In the genomic region with DNA sequence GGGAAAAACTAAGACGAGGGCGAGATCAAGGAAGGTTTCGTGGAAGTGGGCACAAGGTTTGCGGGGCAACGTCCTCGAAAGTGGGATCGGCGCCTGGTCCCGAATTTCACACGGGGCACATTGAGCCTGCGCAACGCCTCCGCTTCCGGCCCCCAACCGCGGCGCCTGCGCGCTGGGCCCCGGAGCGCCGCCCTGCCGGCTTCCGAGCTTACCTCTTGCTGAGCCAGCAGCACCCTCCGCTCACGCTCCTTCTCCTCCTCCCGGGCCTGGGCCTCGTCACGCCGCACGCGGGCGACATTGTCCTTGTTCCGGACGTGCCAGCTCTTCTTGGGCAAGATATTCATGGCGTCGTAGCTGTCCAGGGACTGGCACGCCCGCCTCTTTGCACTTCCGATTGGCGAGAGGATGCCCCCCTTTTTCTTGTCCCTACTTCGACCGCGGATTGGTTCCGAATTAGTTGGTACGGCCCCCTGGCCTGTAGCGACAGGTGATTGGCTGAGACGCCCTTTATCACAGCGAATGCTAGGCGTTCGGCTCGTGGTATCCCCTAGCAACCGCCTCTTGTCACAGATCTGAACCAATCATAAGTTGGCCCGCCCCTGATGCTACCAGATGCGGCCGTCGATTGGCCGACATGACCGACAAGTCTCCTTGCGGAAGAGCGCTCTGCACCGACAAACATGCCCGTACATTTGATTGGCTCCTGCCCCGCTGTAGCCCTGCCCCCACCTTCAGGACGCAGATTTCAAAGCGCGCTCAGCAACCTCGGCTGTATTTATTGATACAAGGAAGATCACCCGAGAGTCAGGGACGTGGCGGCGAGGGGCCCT, we compare ENCODE assay signal across 8 cellular contexts. TPM values are rescaled to one million over a fixed set of nuclear protein-coding genes. Genes with fewer than 3 reads are reported as not detected.
DNase-seq lines count a peak whose midpoint lies in the region; ATAC-seq and TF ChIP-seq lines count a peak whose summit lies in the region.

A gene (minus strand): TSS at position 370 of the 830 bp plus-strand sequence. CDS start 26 bp downstream, at position 344.

- H4K20me1 ChIP-seq in MM.1S (ENCODE audit: insufficient read depth, low read length) (no peaks in the 10 kb centered on the region), neural progenitor cell (ENCODE audit: low read depth) (peaks cover 10% of the 10 kb centered on the region)

- H3K27me3 Mint-ChIP-seq in neural progenitor cell (ENCODE audit: insufficient read depth, low read depth), result peaks cover 15% of the 10 kb centered on the region

- H3K4me2 ChIP-seq in MM.1S (ENCODE audit: low read depth, low read length) (peak within 1 kb of the TSS; percentile 91), neural progenitor cell (peak within 1 kb of the TSS; percentile 84)

- peaks cover 23% of the 10 kb centered on the region for H3K9me3 Mint-ChIP-seq in neural progenitor cell

- H3K36me3 Mint-ChIP-seq in neural progenitor cell, result peaks cover 16% of the 10 kb centered on the region

- H3K36me3 ChIP-seq in MM.1S (replicated peaks; ENCODE audit: insufficient read depth, low read length) (no peaks in the 10 kb centered on the region), neural progenitor cell (no peaks in the 10 kb centered on the region)

- H3K9ac ChIP-seq in MM.1S (ENCODE audit: low read length) (peak within 1 kb of the TSS; percentile 81), neural progenitor cell (peak within 1 kb of the TSS; percentile 47)

- H3K27ac Mint-ChIP-seq in neural progenitor cell, result peak within 1 kb of the TSS; percentile 91

- H3K27me3 ChIP-seq in MM.1S (replicated peaks; ENCODE audit: insufficient read depth, low read length) (0 out of 2 replicates have a peak, but pooled peaks cover 5% of the 10 kb centered on the region), foreskin keratinocyte (no peaks in the 10 kb centered on the region), neural progenitor cell (peaks cover 26% of the 10 kb centered on the region)

- peak; percentile 100 for DNase-seq in GDM1 (lab: John Stamatoyannopoulos, UW)
- DNase-seq in HCEC 1CT, result peak; percentile 100
- DNase-seq in MM.1S, result peak; percentile 100
- peak; percentile 99 for DNase-seq in SIG-M5 (lab: John Stamatoyannopoulos, UW)
- peak; percentile 86 to 96 (median 93) for DNase-seq in activated naive CD4-positive, alpha-beta T cell (lab: John Stamatoyannopoulos, UW)
- DNase-seq in foreskin keratinocyte, result peak; percentile 100
- DNase-seq in neural progenitor cell (ENCODE audit: low spot score), result peak; percentile 100
- DNase-seq in stromal cell of bone marrow (ENCODE audit: low read depth), result peak; percentile 100

- H3K27ac ChIP-seq in MM.1S (ENCODE audit: low read length), result peak within 1 kb of the TSS; percentile 88
- H3K27ac ChIP-seq in foreskin keratinocyte, result peak within 1 kb of the TSS; percentile 53
- peak within 1 kb of the TSS; percentile 30 for H3K27ac ChIP-seq in neural progenitor cell

- no peaks in the 10 kb centered on the region for H3K9me2 ChIP-seq in MM.1S (replicated peaks; ENCODE audit: insufficient read depth, low read length)

- H3K79me2 ChIP-seq in MM.1S (ENCODE audit: low read length), result peaks cover 30% of the 10 kb centered on the region
- peaks cover 9% of the 10 kb centered on the region for H3K79me2 ChIP-seq in neural progenitor cell (ENCODE audit: low read depth)

- H3K4me3 ChIP-seq in MM.1S (ENCODE audit: low read length) (peak within 1 kb of the TSS; percentile 82), neural progenitor cell (peak within 1 kb of the TSS; percentile 74)

- TF ChIP-seq CTCF in MM.1S (IDR thresholded peaks at IDR 0.05; ENCODE audit: low read length) (peak; percentile 20; the same call in 1 of the 2 replicates), foreskin keratinocyte (conservative IDR thresholded peaks at IDR 0.05) (peak; percentile 54), neural progenitor cell (IDR thresholded peaks at IDR 0.05) (peak; percentile 54)

- H3K4me1 ChIP-seq in MM.1S (ENCODE audit: low read length), result peaks cover 13% of the 10 kb centered on the region; the same call in 1 of the 2 replicates
- no peaks in the 10 kb centered on the region for H3K4me1 ChIP-seq in foreskin keratinocyte
- H3K4me1 ChIP-seq in neural progenitor cell, result peaks cover 4% of the 10 kb centered on the region

- H3F3A ChIP-seq in MM.1S (ENCODE audit: insufficient read depth, low read length), result peaks cover 14% of the 10 kb centered on the region
- peaks cover 36% of the 10 kb centered on the region for H3F3A ChIP-seq in neural progenitor cell (ENCODE audit: low read depth)

- H3K4me3 Mint-ChIP-seq in neural progenitor cell, result peak within 1 kb of the TSS; percentile 99

- ATAC-seq in foreskin keratinocyte, result peak; percentile 91

- H2AFZ ChIP-seq in MM.1S (ENCODE audit: low read length) (peak within 1 kb of the TSS; percentile 88), neural progenitor cell (replicated peaks) (peak within 1 kb of the TSS; percentile 94)

- H3K9me3 ChIP-seq in MM.1S (replicated peaks; ENCODE audit: insufficient read depth, low read length) (no peaks in the 10 kb centered on the region), neural progenitor cell (ENCODE audit: low read depth) (no peaks in the 10 kb centered on the region)

- H3K4me1 Mint-ChIP-seq in neural progenitor cell, result peaks cover 22% of the 10 kb centered on the region

RNA-seq across cellular contexts. Expression of the gene that starts here (rescaled TPM):
- total RNA-seq in foreskin keratinocyte, result 7.8 and 9.7 TPM in 2 replicates
- polyA plus RNA-seq in foreskin keratinocyte, result 11.7 and 12.3 TPM in 2 replicates
- total RNA-seq in neural progenitor cell (ENCODE audit: low replicate concordance), result 2.7 and 5.4 TPM in 2 replicates

Comparison
In these comparisons a context has a peak if more than half of its experiments do, and no peak if none do; other contexts are left out.
1. Peak in every context shown above with its lines: DNase-seq, ATAC-seq, H3K4me3 ChIP-seq and H3K27ac ChIP-seq.
2. H3K27ac ChIP-seq: peak in every context shown above with its lines; median percentile 88 in MM.1S; 53 in foreskin keratinocyte; 30 in neural progenitor cell.